In genomic region chr17:15965510-15965909, GRCh38 we compare ENCODE assay signal across 11 cellular contexts. TPM values are rescaled to one million over a fixed set of nuclear protein-coding genes. Genes with fewer than 3 reads are reported as not detected.
DNase-seq lines count a peak whose midpoint lies in the region; ATAC-seq and TF ChIP-seq lines count a peak whose summit lies in the region.
"Had no signal": no experiment of that assay in that cellular context is flagged by ENCODE, and none has a peak within 500 bp of the region (broad histone marks: within the 10 kb centered on the region; RNA-seq: fewer than 3 reads in every experiment).

No MANE protein-coding gene starts in this region.

- H3K36me3 Mint-ChIP-seq in CD4-positive, alpha-beta T cell (ENCODE audit: low read depth), result no peaks in the 10 kb centered on the region
- peaks cover 0 to 3% of the 10 kb centered on the region in 2 donors for H3K36me3 Mint-ChIP-seq in stimulated activated naive B cell treated with anti-CD40 and anti-IgM and Interleukin-4, amounts not matched to agents 10 μg/mL and 1 μg/mL and 100 μg/mL, for 72 hours
- H3K36me3 Mint-ChIP-seq in T-helper 17 cell (ENCODE audit: low read depth), result peaks cover 5% of the 10 kb centered on the region
- H3K36me3 Mint-ChIP-seq: activated naive CD8-positive, alpha-beta T cell had no signal

- no peak for TF ChIP-seq RAD21 in neural cell (conservative IDR thresholded peaks at IDR 0.05)

- no peak overlapping the region for H3K4me3 Mint-ChIP-seq in CD4-positive, alpha-beta T cell
- H3K4me3 Mint-ChIP-seq in stimulated activated naive B cell treated with anti-CD40 and anti-IgM and Interleukin-4, amounts not matched to agents 10 μg/mL and 1 μg/mL and 100 μg/mL, for 72 hours, result no peak overlapping the region
- H3K4me3 Mint-ChIP-seq in T-helper 17 cell, result no peak overlapping the region

- H3K27me3 ChIP-seq in CD4-positive, alpha-beta T cell (ENCODE audit: control insufficient read depth, insufficient read depth, low read length), result no peaks in the 10 kb centered on the region
- no peaks in the 10 kb centered on the region for H3K27me3 ChIP-seq in neural cell (ENCODE audit: insufficient read depth, low read depth, low read length)
- H3K27me3 ChIP-seq: heart left ventricle had no signal

- no peaks in the 10 kb centered on the region for H3K9me3 ChIP-seq in CD4-positive, alpha-beta T cell (ENCODE audit: control insufficient read depth, low read length)
- H3K9me3 ChIP-seq in KOPT-K1 (ENCODE audit: insufficient read depth, low read length, poor library complexity, severe bottlenecking) (no peaks in the 10 kb centered on the region), neural cell (ENCODE audit: low read length) (no peaks in the 10 kb centered on the region), T-helper 17 cell (ENCODE audit: control insufficient read depth, low read length, poor library complexity, severe bottlenecking) (no peaks in the 10 kb centered on the region)
- H3K9me3 ChIP-seq: heart left ventricle had no signal

- no peaks in the 10 kb centered on the region for H3K27me3 Mint-ChIP-seq in CD4-positive, alpha-beta T cell
- H3K27me3 Mint-ChIP-seq in stimulated activated naive B cell treated with anti-CD40 and anti-IgM and Interleukin-4, amounts not matched to agents 10 μg/mL and 1 μg/mL and 100 μg/mL, for 72 hours, result peaks cover 33 to 38% of the 10 kb centered on the region in 2 donors
- H3K27me3 Mint-ChIP-seq in T-helper 17 cell, result peaks cover 40% of the 10 kb centered on the region
- H3K27me3 Mint-ChIP-seq: activated naive CD8-positive, alpha-beta T cell had no signal

- H3K4me1 Mint-ChIP-seq in CD4-positive, alpha-beta T cell (ENCODE audit: low read depth), result peaks cover 24% of the 10 kb centered on the region
- H3K4me1 Mint-ChIP-seq in stimulated activated naive B cell treated with anti-CD40 and anti-IgM and Interleukin-4, amounts not matched to agents 10 μg/mL and 1 μg/mL and 100 μg/mL, for 72 hours, result peaks cover 13 to 23% of the 10 kb centered on the region in 2 donors
- peaks cover 8% of the 10 kb centered on the region for H3K4me1 Mint-ChIP-seq in T-helper 17 cell

- H3K4me2 ChIP-seq in neural cell (ENCODE audit: low read length), result no peak overlapping the region

- H3K27ac Mint-ChIP-seq in CD4-positive, alpha-beta T cell, result peak overlapping the region; percentile 90
- H3K27ac Mint-ChIP-seq in stimulated activated naive B cell treated with anti-CD40 and anti-IgM and Interleukin-4, amounts not matched to agents 10 μg/mL and 1 μg/mL and 100 μg/mL, for 72 hours, result no peak overlapping the region
- no peak overlapping the region for H3K27ac Mint-ChIP-seq in T-helper 17 cell

- H3K9ac ChIP-seq in neural cell (ENCODE audit: low read length), result peak overlapping the region; percentile 55

- CTCF ChIA-PET in CD4-positive, alpha-beta T cell (lab: Charles Lee), result no interaction called here

- no peaks in the 10 kb centered on the region for H3K9me3 Mint-ChIP-seq in CD4-positive, alpha-beta T cell
- H3K9me3 Mint-ChIP-seq in stimulated activated naive B cell treated with anti-CD40 and anti-IgM and Interleukin-4, amounts not matched to agents 10 μg/mL and 1 μg/mL and 100 μg/mL, for 72 hours, result no peaks in the 10 kb centered on the region

- DNase-seq in CD4-positive, alpha-beta T cell, result no peak
- no peak for DNase-seq in activated naive CD4-positive, alpha-beta T cell treated with Interleukin-2 at 50 U/mL for 16 hours
- no peak for DNase-seq in stimulated activated naive B cell treated with anti-CD40 and anti-IgM and Interleukin-4, amounts not matched to agents 10 μg/mL and 1 μg/mL and 100 μg/mL, for 72 hours
- DNase-seq in hepatic stellate cell (ENCODE audit: low spot score), result no peak
- no peak for DNase-seq in T-helper 17 cell
- DNase-seq: DMS 273 treated with DMSO at 0.1 percent for 48 hours, heart left ventricle had no signal

- no peaks in the 10 kb centered on the region for H4K20me1 ChIP-seq in neural cell (ENCODE audit: insufficient read depth)

- TF ChIP-seq CTCF in CD4-positive, alpha-beta T cell (IDR thresholded peaks at IDR 0.05), result no peak
- TF ChIP-seq CTCF in neural cell (IDR thresholded peaks at IDR 0.05; ENCODE audit: poor library complexity, severe bottlenecking), result no peak

- no peak overlapping the region for H3K27ac ChIP-seq in CD4-positive, alpha-beta T cell (ENCODE audit: low read depth, low read length)
- H3K27ac ChIP-seq in KOPT-K1 (ENCODE audit: low read depth, low read length, poor library complexity, severe bottlenecking), result peak overlapping the region; percentile 89
- H3K27ac ChIP-seq in cingulate gyrus (ENCODE audit: low read depth, low read length), result peak overlapping the region; percentile 81
- peak overlapping the region; percentile 52 for H3K27ac ChIP-seq in neural cell (ENCODE audit: low read length)

- no peak for TF ChIP-seq EP300 in neural cell (conservative IDR thresholded peaks at IDR 0.05; ENCODE audit: poor library complexity, severe bottlenecking)

- H3K4me3 ChIP-seq in neural cell (ENCODE audit: low read length), result no peak overlapping the region

- H3K79me2 ChIP-seq in neural cell (replicated peaks; ENCODE audit: insufficient read depth, low read length), result no peaks in the 10 kb centered on the region

- POLR2A ChIA-PET in CD4-positive, alpha-beta T cell (lab: Charles Lee), result interaction anchor here (1.1 to 1.4 kb wide), 3 partner anchors 34 to 35 kb away, joined by 3 to 6 read pairs (median 5); partner anchors contain the start of genes TTC19 and ZSWIM7

- no peak overlapping the region for H2AFZ ChIP-seq in neural cell (ENCODE audit: low read depth, low read length)

- no peaks in the 10 kb centered on the region; the same call in 1 of the 2 replicates for H3K36me3 ChIP-seq in KOPT-K1 (ENCODE audit: insufficient read depth, low read length)
- no peaks in the 10 kb centered on the region for H3K36me3 ChIP-seq in neural cell (ENCODE audit: insufficient read depth, low read length)
- H3K36me3 ChIP-seq: heart left ventricle had no signal

- intact Hi-C loops in CD4-positive, alpha-beta T cell (cut with DNase I, micrococcal nuclease), result no loop called here

- no peak for ATAC-seq in CD4-positive, alpha-beta T cell (ENCODE audit: poor library complexity)
- ATAC-seq in stimulated activated naive B cell treated with anti-CD40 and anti-IgM and Interleukin-4, amounts not matched to agents 10 μg/mL and 1 μg/mL and 100 μg/mL, for 72 hours (replicated peaks), result no peak
- ATAC-seq in T-helper 17 cell, result no peak

- no peaks in the 10 kb centered on the region for H3K9me2 ChIP-seq in neural cell (ENCODE audit: insufficient read depth, low read length)

- no peaks in the 10 kb centered on the region for H3F3A ChIP-seq in neural cell (ENCODE audit: insufficient read depth, low read length, poor library complexity, severe bottlenecking)

TF ChIP-seq in neural cell, 6 proteins besides CTCF, POLR2A, EP300 and RAD21:
- TF ChIP-seq TAF1 (IDR thresholded peaks at IDR 0.05; ENCODE audit: low read depth), result no peak
- no peak for TF ChIP-seq MXI1 (conservative IDR thresholded peaks at IDR 0.05; ENCODE audit: poor library complexity, severe bottlenecking)
- TF ChIP-seq EZH2 (IDR thresholded peaks at IDR 0.05; ENCODE audit: borderline replicate concordance, insufficient read depth, low read length, poor library complexity, severe bottlenecking), result no peak
- no peak for TF ChIP-seq SMC3 (conservative IDR thresholded peaks at IDR 0.05; ENCODE audit: poor library complexity)
- TF ChIP-seq REST (IDR thresholded peaks at IDR 0.05; ENCODE audit: borderline replicate concordance), result no peak
- TF ChIP-seq POLR2AphosphoS5 (IDR thresholded peaks at IDR 0.05), result no peak

RNA-seq across cellular contexts. Expression of gene ADORA2B, which starts 20.6 kb away (rescaled TPM):
- total RNA-seq in CD4-positive, alpha-beta T cell, result not detected
- 0.78 TPM in 1 of 2 replicates, not detected in the other for polyA plus RNA-seq in neural cell
- 0.49 TPM in 1 of 2 replicates, not detected in the other for polyA minus RNA-seq in neural cell
- total RNA-seq in T-helper 17 cell, result under 1 TPM in 1 of 2 donors, not detected in 1; 0.76 TPM

RNA-seq across cellular contexts. Expression of gene ZSWIM7, which starts 34.0 kb away (rescaled TPM):
- total RNA-seq in CD4-positive, alpha-beta T cell, result 10 to 100 TPM; 11.3 to 13.0 TPM
- 34.0 and 51.2 TPM in 2 replicates for polyA plus RNA-seq in neural cell
- 12.0 and 13.1 TPM in 2 replicates for polyA minus RNA-seq in neural cell
- total RNA-seq in T-helper 17 cell, result 10 to 100 TPM; 15.4 to 17.5 TPM

RNA-seq across cellular contexts. Expression of gene TTC19, which starts 34.1 kb away (rescaled TPM):
- total RNA-seq in CD4-positive, alpha-beta T cell, result 10 to 100 TPM; 57.8 to 66.7 TPM
- polyA plus RNA-seq in neural cell, result 88.7 and 97.8 TPM in 2 replicates
- 78.5 and 92.0 TPM in 2 replicates for polyA minus RNA-seq in neural cell
- total RNA-seq in T-helper 17 cell, result 10 to 100 TPM; 46.9 to 49.0 TPM
